In genomic region chr3:46905661-46906451, GRCh38 we compare ENCODE assay signal across 14 cellular contexts. TPM values are rescaled to one million over a fixed set of nuclear protein-coding genes. Genes with fewer than 3 reads are reported as not detected.
"Had no signal": no experiment of that assay in that cellular context is flagged by ENCODE, and none has a peak within 500 bp of the region (broad histone marks: within the 10 kb centered on the region; RNA-seq: fewer than 3 reads in every experiment).

No MANE protein-coding gene starts in this region.

- DNase-seq: activated CD4-positive, alpha-beta T cell treated with anti-CD3 and anti-CD28 coated beads, Interleukin-2, amount 50 U/mL, for 1 hour; activated CD8-positive, alpha-beta memory T cell treated with anti-CD3 and anti-CD28 coated beads for 24 hours; activated naive CD8-positive, alpha-beta T cell treated with anti-CD3 and anti-CD28 coated beads, Interleukin-2, amount 50 U/mL, for 24 hours; dermis blood vessel endothelial cell; foreskin melanocyte; natural killer cell had no signal

- H3K27me3 ChIP-seq: ascending aorta, breast epithelium, vagina had no signal

- H3K27ac ChIP-seq: ascending aorta, epithelial cell of prostate, vagina had no signal

- H3K36me3 ChIP-seq: ascending aorta, breast epithelium, vagina had no signal

- ATAC-seq: activated CD4-positive, CD25-positive, alpha-beta regulatory T cell treated with anti-CD3 and anti-CD28 coated beads, Interleukin-2, amount 50 U/mL, for 24 hours; activated naive CD8-positive, alpha-beta T cell treated with anti-CD3 and anti-CD28 coated beads, Interleukin-2, amount 50 U/mL, for 24 hours; natural killer cell; stimulated activated effector memory CD8-positive, alpha-beta T cell treated with anti-CD3 and anti-CD28 coated beads, Interleukin-12 subunit alpha, Interleukin-12 subunit beta, amount 100 ng/mL, for 72 hours had no signal

- H3K36me3 Mint-ChIP-seq: natural killer cell; stimulated activated effector memory CD8-positive, alpha-beta T cell treated with anti-CD3 and anti-CD28 coated beads, Interleukin-12 subunit alpha, Interleukin-12 subunit beta, amount 100 ng/mL, for 72 hours had no signal

- H3K9me3 ChIP-seq: ascending aorta, breast epithelium, vagina had no signal

- H3K4me3 ChIP-seq: ascending aorta, breast epithelium, vagina had no signal

- H3K4me3 Mint-ChIP-seq: activated naive CD8-positive, alpha-beta T cell treated with anti-CD3 and anti-CD28 coated beads, Interleukin-2, amount 50 U/mL, for 24 hours; activated T-helper 1 cell treated with anti-CD3 and anti-CD28 coated beads, Interleukin-12 subunit alpha, Interleukin-12 subunit beta, Interleukin-2, Interleukin-4 antibody, amounts not matched to agents 30 ng/mL and 10 ng/mL and 1 ng/mL, durations not matched to agents 14 hours and 24 hours and 36 hours; natural killer cell; stimulated activated effector memory CD8-positive, alpha-beta T cell treated with anti-CD3 and anti-CD28 coated beads, Interleukin-12 subunit alpha, Interleukin-12 subunit beta, amount 100 ng/mL, for 72 hours had no signal

- H3K27me3 Mint-ChIP-seq: activated naive CD8-positive, alpha-beta T cell treated with anti-CD3 and anti-CD28 coated beads, Interleukin-2, amount 50 U/mL, for 24 hours had no signal

- H3K27ac Mint-ChIP-seq: activated naive CD8-positive, alpha-beta T cell treated with anti-CD3 and anti-CD28 coated beads, Interleukin-2, amount 50 U/mL, for 24 hours; activated T-helper 1 cell treated with anti-CD3 and anti-CD28 coated beads, Interleukin-12 subunit alpha, Interleukin-12 subunit beta, Interleukin-2, Interleukin-4 antibody, amounts not matched to agents 30 ng/mL and 10 ng/mL and 1 ng/mL, durations not matched to agents 14 hours and 24 hours and 36 hours; natural killer cell; stimulated activated effector memory CD8-positive, alpha-beta T cell treated with anti-CD3 and anti-CD28 coated beads, Interleukin-12 subunit alpha, Interleukin-12 subunit beta, amount 100 ng/mL, for 72 hours had no signal

- H3K9me3 Mint-ChIP-seq: activated naive CD8-positive, alpha-beta T cell treated with anti-CD3 and anti-CD28 coated beads, Interleukin-2, amount 50 U/mL, for 24 hours; activated T-helper 1 cell treated with anti-CD3 and anti-CD28 coated beads, Interleukin-12 subunit alpha, Interleukin-12 subunit beta, Interleukin-2, Interleukin-4 antibody, amounts not matched to agents 30 ng/mL and 10 ng/mL and 1 ng/mL, durations not matched to agents 14 hours and 24 hours and 36 hours; natural killer cell; stimulated activated effector memory CD8-positive, alpha-beta T cell treated with anti-CD3 and anti-CD28 coated beads, Interleukin-12 subunit alpha, Interleukin-12 subunit beta, amount 100 ng/mL, for 72 hours had no signal

RNA-seq across cellular contexts. Expression of gene PTH1R, which starts 28.3 kb away (rescaled TPM):
- total RNA-seq: activated T-helper 1 cell treated with anti-CD3 and anti-CD28 coated beads, Interleukin-12 subunit alpha, Interleukin-12 subunit beta, Interleukin-2, Interleukin-4 antibody, amounts not matched to agents 30 ng/mL and 10 ng/mL and 1 ng/mL, durations not matched to agents 14 hours and 24 hours and 36 hours; natural killer cell had no signal

RNA-seq across cellular contexts. Expression of gene MYL3, which starts 42.6 kb away (rescaled TPM):
- total RNA-seq: activated T-helper 1 cell treated with anti-CD3 and anti-CD28 coated beads, Interleukin-12 subunit alpha, Interleukin-12 subunit beta, Interleukin-2, Interleukin-4 antibody, amounts not matched to agents 30 ng/mL and 10 ng/mL and 1 ng/mL, durations not matched to agents 14 hours and 24 hours and 36 hours; dermis blood vessel endothelial cell; lung microvascular endothelial cell; natural killer cell; vagina had no signal
